Comparison of ENCODE assay signal across 8 cellular contexts in genomic region chr3:153130312-153130977, GRCh38. TPM values are rescaled to one million over a fixed set of nuclear protein-coding genes. Genes with fewer than 3 reads are reported as not detected.
DNase-seq lines count a peak whose midpoint lies in the region; ATAC-seq, FAIRE-seq and TF ChIP-seq lines count a peak whose summit lies in the region.

No MANE protein-coding gene starts in this region.

- peak; percentile 98 for ATAC-seq in GM18519 (IDR thresholded peaks at IDR 0.05; ENCODE audit: low FRiP score, unreplicated experiment)
- peak; percentile 88 for ATAC-seq in HG02678 (IDR thresholded peaks at IDR 0.05; ENCODE audit: unreplicated experiment)
- no peak for ATAC-seq in HepG2

- in situ Hi-C loops in HepG2 (cut with HindIII; ENCODE audit: extremely low pct_ligation_motif_present, low pct_unique_long_range_greater_than_20kb), result no loop called here

- no peak overlapping the region for H3K9ac ChIP-seq in HepG2 (ENCODE audit: insufficient read depth, low read depth, low read length)

- no peak overlapping the region for H3K27ac ChIP-seq in HepG2 (ENCODE audit: extremely low read length, insufficient read depth, low read length)

- no peak for TF ChIP-seq RAD21 in HepG2 (CRISPR knock-in tag; IDR thresholded peaks at IDR 0.05)

- no peak for TF ChIP-seq POLR2A in HepG2 (IDR thresholded peaks at IDR 0.05; ENCODE audit: insufficient read depth in 1 of 2, low read depth in 2 of 2, low read length in 2 of 2)

- no peaks in the 10 kb centered on the region for H3K27me3 ChIP-seq in HepG2 (ENCODE audit: control insufficient read depth in 1 of 2, insufficient read depth in 2 of 2, low read length in 2 of 2)

- peaks cover 10% of the 10 kb centered on the region for H3K27me3 Mint-ChIP-seq in nephron progenitor cell (ENCODE audit: low read depth, poor library complexity)
- peaks cover 5% of the 10 kb centered on the region for H3K27me3 Mint-ChIP-seq in activated T-helper 2 cell treated with anti-CD3 and anti-CD28 coated beads, Interferon-gamma antibody, Interleukin-2, Interleukin-4, amounts not matched to agents 10 μg/mL and 5 μg/mL and 100 μg/mL, durations not matched to agents 14 hours and 24 hours and 36 hours (ENCODE audit: low read depth)

- no peak for FAIRE-seq in HepG2 (lab: Jason Lieb, UNC)

- no peaks in the 10 kb centered on the region for H3K9me3 ChIP-seq in HepG2 (ENCODE audit: low read length)

- no peak for TF ChIP-seq CTCF in HepG2 (CRISPR knock-in tag; IDR thresholded peaks at IDR 0.05)
- no peak for TF ChIP-seq CTCF in nephron progenitor cell (IDR thresholded peaks at IDR 0.05)

- H3K9me3 Mint-ChIP-seq in nephron progenitor cell, result peaks cover 3% of the 10 kb centered on the region
- no peaks in the 10 kb centered on the region for H3K9me3 Mint-ChIP-seq in activated T-helper 2 cell treated with anti-CD3 and anti-CD28 coated beads, Interferon-gamma antibody, Interleukin-2, Interleukin-4, amounts not matched to agents 10 μg/mL and 5 μg/mL and 100 μg/mL, durations not matched to agents 14 hours and 24 hours and 36 hours

- POLR2A ChIA-PET in HepG2 (lab: Yijun Ruan, JAX), result interaction anchor here (1.8 kb wide), 1 partner anchor 30 kb away, joined by 6 read pairs; no protein-coding TSS in a partner anchor

- no peaks in the 10 kb centered on the region for H3K36me3 ChIP-seq in HepG2 (replicated peaks in 1 of 2; ENCODE audit: control insufficient read depth in 1 of 2, insufficient read depth in 2 of 2, low read length in 2 of 2)

- no peak overlapping the region for H3K4me2 ChIP-seq in HepG2 (ENCODE audit: low read depth, low read length)

- H3K4me3 Mint-ChIP-seq in nephron progenitor cell, result no peak overlapping the region
- no peak overlapping the region for H3K4me3 Mint-ChIP-seq in activated T-helper 2 cell treated with anti-CD3 and anti-CD28 coated beads, Interferon-gamma antibody, Interleukin-2, Interleukin-4, amounts not matched to agents 10 μg/mL and 5 μg/mL and 100 μg/mL, durations not matched to agents 14 hours and 24 hours and 36 hours (ENCODE audit: low read depth)

- TF ChIP-seq EP300 in HepG2 (IDR thresholded peaks at IDR 0.05; ENCODE audit: low read depth in 2 of 2, low read length in 2 of 2), result no peak
- no peak for TF ChIP-seq EP300 in HepG2 (CRISPR knock-in tag; IDR thresholded peaks at IDR 0.05; ENCODE audit: borderline replicate concordance)

- peaks cover 6% of the 10 kb centered on the region for H3K4me1 Mint-ChIP-seq in nephron progenitor cell
- H3K4me1 Mint-ChIP-seq in activated T-helper 2 cell treated with anti-CD3 and anti-CD28 coated beads, Interferon-gamma antibody, Interleukin-2, Interleukin-4, amounts not matched to agents 10 μg/mL and 5 μg/mL and 100 μg/mL, durations not matched to agents 14 hours and 24 hours and 36 hours (ENCODE audit: low read depth), result peaks cover 2% of the 10 kb centered on the region

- 29% methylated on average over 2 of the region's 2 CpGs for WGBS in HepG2 (ENCODE audit: low lambda C conversion rate)

- H3K4me3 ChIP-seq in HepG2 (replicated peaks in 1 of 3; ENCODE audit: insufficient read depth in 1 of 3, low read depth in 2 of 3, low read length in 3 of 3), result no peak overlapping the region

- no peak overlapping the region for H3K27ac Mint-ChIP-seq in nephron progenitor cell
- no peak overlapping the region for H3K27ac Mint-ChIP-seq in activated T-helper 2 cell treated with anti-CD3 and anti-CD28 coated beads, Interferon-gamma antibody, Interleukin-2, Interleukin-4, amounts not matched to agents 10 μg/mL and 5 μg/mL and 100 μg/mL, durations not matched to agents 14 hours and 24 hours and 36 hours

- H3K36me3 Mint-ChIP-seq in nephron progenitor cell (ENCODE audit: low read depth), result no peaks in the 10 kb centered on the region
- no peaks in the 10 kb centered on the region for H3K36me3 Mint-ChIP-seq in activated T-helper 2 cell treated with anti-CD3 and anti-CD28 coated beads, Interferon-gamma antibody, Interleukin-2, Interleukin-4, amounts not matched to agents 10 μg/mL and 5 μg/mL and 100 μg/mL, durations not matched to agents 14 hours and 24 hours and 36 hours (ENCODE audit: low read depth)

- H4K20me1 ChIP-seq in HepG2 (ENCODE audit: insufficient read depth, low read length), result no peaks in the 10 kb centered on the region

- CTCF ChIA-PET in HepG2 (lab: Yijun Ruan, JAX; ENCODE audit: low intra/inter-chr PET ratio, low total read pairs), result no interaction called here

- intact Hi-C loops in HepG2 (cut with micrococcal nuclease; ENCODE audit: unreplicated experiment), result no loop called here
- intact Hi-C loops in activated T-helper 2 cell treated with anti-CD3 and anti-CD28 coated beads, Interferon-gamma antibody, Interleukin-2, Interleukin-4, amounts not matched to agents 10 μg/mL and 5 μg/mL and 100 μg/mL, durations not matched to agents 14 hours and 24 hours and 36 hours (cut with micrococcal nuclease), result no loop called here

- DNase-seq in NOMO-1 treated with DMSO at 0.1 percent for 48 hours (lab: John Stamatoyannopoulos, UW; ENCODE audit: unreplicated experiment), result peak; percentile 95
- no peak for DNase-seq in HepG2 (ENCODE audit: low spot score)
- no peak for DNase-seq in nephron progenitor cell
- no peak for DNase-seq in ecto neural progenitor cell (ENCODE audit: low spot score)
- no peak for DNase-seq in NCI-H2081 treated with DMSO at 0.1 percent for 48 hours (lab: John Stamatoyannopoulos, UW)
- no peak for DNase-seq in activated T-helper 2 cell treated with anti-CD3 and anti-CD28 coated beads, Interferon-gamma antibody, Interleukin-2, Interleukin-4, amounts not matched to agents 10 μg/mL and 5 μg/mL and 100 μg/mL, durations not matched to agents 14 hours and 24 hours and 36 hours (ENCODE audit: low spot score)

- H3K4me1 ChIP-seq in HepG2 (ENCODE audit: insufficient read depth, low read length), result no peaks in the 10 kb centered on the region

- BruUV-seq in HepG2 (replicated peaks; lab: Mats Ljungman, UMichigan), result no TSS peak

- no peaks in the 10 kb centered on the region for H3K79me2 ChIP-seq in HepG2 (ENCODE audit: insufficient read depth, low read length)

- no peak overlapping the region for H2AFZ ChIP-seq in HepG2 (ENCODE audit: low read length)

TF ChIP-seq in HepG2, 621 proteins besides CTCF, POLR2A, EP300 and RAD21 (continues in another document):
- TF ChIP-seq HINFP (CRISPR knock-in tag; IDR thresholded peaks at IDR 0.05; ENCODE audit: low read depth) (no peak), HHEX (CRISPR knock-in tag; IDR thresholded peaks at IDR 0.05) (no peak), AKAP8 (CRISPR knock-in tag; IDR thresholded peaks at IDR 0.05) (no peak), YEATS4 (CRISPR knock-in tag; IDR thresholded peaks at IDR 0.05; ENCODE audit: borderline replicate concordance) (no peak)

RNA-seq across cellular contexts. Expression of gene RAP2B, which starts 31.6 kb away (rescaled TPM):
- total RNA-seq in HepG2 (2016; rRNA removed; fragmentation: Illumina TruSeq; extraction: Trizol), result 7.1 and 7.2 TPM in 2 replicates
- 1.4 and 1.9 TPM in 2 replicates for total RNA-seq in HepG2 (2016; cell fraction: cytosol; rRNA removed; fragmentation: Illumina TruSeq; extraction: Trizol; ENCODE audit: low read depth)
- total RNA-seq in HepG2 (2016; cell fraction: insoluble cytoplasmic fraction; rRNA removed; fragmentation: Illumina TruSeq; extraction: Trizol), result 6.7 and 7.3 TPM in 2 replicates
- 7.5 and 7.8 TPM in 2 replicates for total RNA-seq in HepG2 (2016; cell fraction: membrane; rRNA removed; fragmentation: Illumina TruSeq; extraction: Trizol)
- 5.0 and 5.5 TPM in 2 replicates for total RNA-seq in HepG2 (2016; cell fraction: nucleus; rRNA removed; fragmentation: Illumina TruSeq; extraction: Trizol)
- 6.1 and 6.4 TPM in 2 replicates for polyA plus RNA-seq in HepG2 (2011; rRNA removed)
- polyA plus RNA-seq in HepG2 (2011; cell fraction: cytosol; rRNA removed), result 5.4 and 6.0 TPM in 2 replicates
- polyA plus RNA-seq in HepG2 (2011; cell fraction: nucleus; rRNA removed), result 6.1 and 7.1 TPM in 2 replicates
- 7.0 and 8.6 TPM in 2 replicates for polyA plus RNA-seq in HepG2 (2012)
- polyA plus RNA-seq in HepG2 (2016; cell fraction: cytosol; fragmentation: Illumina TruSeq; extraction: Trizol; ENCODE audit: low read depth), result 1.1 and 1.2 TPM in 2 replicates
- 7.0 TPM in 2 replicates for polyA plus RNA-seq in HepG2 (2016; cell fraction: insoluble cytoplasmic fraction; fragmentation: Illumina TruSeq; extraction: Trizol; ENCODE audit: low read depth)
- polyA plus RNA-seq in HepG2 (2016; cell fraction: membrane; fragmentation: Illumina TruSeq; extraction: Trizol; ENCODE audit: low read depth), result 5.1 and 5.2 TPM in 2 replicates
- polyA plus RNA-seq in HepG2 (2016; cell fraction: nucleus; fragmentation: Illumina TruSeq; extraction: Trizol; ENCODE audit: insufficient read depth, low read depth), result 4.5 and 5.1 TPM in 2 replicates
- polyA minus RNA-seq in HepG2 (2011; rRNA and poly(A)+ RNA removed; ENCODE audit: low replicate concordance), result 9.6 and 21.8 TPM in 2 replicates
- 12.2 and 14.8 TPM in 2 replicates for polyA minus RNA-seq in HepG2 (2011; cell fraction: cytosol; rRNA and poly(A)+ RNA removed)
- 18.2 and 20.6 TPM in 2 replicates for polyA minus RNA-seq in HepG2 (2011; cell fraction: nucleus; rRNA and poly(A)+ RNA removed)
- 13.7 and 14.0 TPM in 2 replicates for total RNA-seq in activated T-helper 2 cell treated with anti-CD3 and anti-CD28 coated beads, Interferon-gamma antibody, Interleukin-2, Interleukin-4, amounts not matched to agents 10 μg/mL and 5 μg/mL and 100 μg/mL, durations not matched to agents 14 hours and 24 hours and 36 hours
